In the genomic region with DNA sequence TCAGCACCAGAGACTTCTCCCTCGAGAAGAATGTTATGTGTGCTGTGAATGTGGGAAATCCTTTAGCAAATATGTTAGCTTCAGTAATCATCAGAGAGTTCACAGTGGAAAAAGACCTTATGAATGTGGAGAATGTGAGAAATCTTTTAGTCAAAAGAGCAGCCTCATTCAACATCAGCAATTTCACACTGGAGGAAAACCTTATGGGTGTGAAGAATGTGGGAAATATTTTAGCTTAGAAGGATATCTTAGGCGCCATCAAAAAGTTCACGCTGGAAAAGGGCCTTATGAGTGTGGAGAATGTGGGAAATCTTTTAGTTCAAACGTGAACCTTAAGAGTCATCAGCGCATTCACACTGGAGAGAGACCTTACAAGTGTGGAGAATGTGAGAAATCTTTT, we compare ENCODE assay signal across 22 cellular contexts. TPM values are rescaled to one million over a fixed set of nuclear protein-coding genes. Genes with fewer than 3 reads are reported as not detected.
DNase-seq lines count a peak whose midpoint lies in the region; ATAC-seq, FAIRE-seq and TF ChIP-seq lines count a peak whose summit lies in the region.
"Had no signal": no experiment of that assay in that cellular context is flagged by ENCODE, and none has a peak within 500 bp of the region (broad histone marks: within the 10 kb centered on the region; RNA-seq: fewer than 3 reads in every experiment).

No MANE protein-coding gene starts in this region.

- H3K27ac ChIP-seq in cardiac muscle cell (peak overlapping the region; percentile 81), heart left ventricle (no peak overlapping the region), astrocyte (ENCODE audit: low read depth, low read length) (no peak overlapping the region), mesodermal cell (ENCODE audit: low read depth, low read length, severe bottlenecking) (peak overlapping the region; percentile 46), Peyer's patch (no peak overlapping the region)
- H3K27ac ChIP-seq: A549, BLaER1, RWPE1 had no signal

- no peak for DNase-seq in cardiac muscle cell (ENCODE audit: low read depth in 1 of 2, low spot score in 1 of 2)
- DNase-seq in heart left ventricle, result no peak
- DNase-seq in astrocyte (ENCODE audit: low read depth), result no peak
- no peak for DNase-seq in Peyer's patch
- no peak for DNase-seq in type B pancreatic cell (ENCODE audit: extremely low spot score, unreplicated experiment)
- no peak for DNase-seq in COLO829 (ENCODE audit: low spot score)
- DNase-seq: CD4-positive, alpha-beta memory T cell; DMS53; KG1; NCI-H1417; NCI-H187; NCI-H2227 treated with DMSO at 0.1 percent for 48 hours; NCI-H510A treated with DMSO at 0.1 percent for 48 hours; NCI-H774; OCI-M1 had no signal

- TF ChIP-seq POLR2A in heart left ventricle (IDR thresholded peaks at IDR 0.05) (no peak), Peyer's patch (IDR thresholded peaks at IDR 0.05) (no peak)

- H3K36me3 Mint-ChIP-seq in astrocyte (ENCODE audit: low read depth, unreplicated experiment) (peaks cover 31% of the 10 kb centered on the region), type B pancreatic cell (peaks cover 30% of the 10 kb centered on the region)

- intact Hi-C loops in heart left ventricle (cut with DNase I), result no loop called here

- H2AFZ ChIP-seq in astrocyte (ENCODE audit: low read depth, low read length), result no peak overlapping the region

- no peaks in the 10 kb centered on the region for H3K9me3 Mint-ChIP-seq in astrocyte (ENCODE audit: unreplicated experiment)
- no peaks in the 10 kb centered on the region for H3K9me3 Mint-ChIP-seq in type B pancreatic cell

- H3K36me3 ChIP-seq in cardiac muscle cell (peaks cover 15% of the 10 kb centered on the region), heart left ventricle (peaks cover 0 to 74% (median 42%) of the 10 kb centered on the region in 9 donors), astrocyte (ENCODE audit: insufficient read depth, low read length) (peaks cover 25% of the 10 kb centered on the region), mesodermal cell (ENCODE audit: control insufficient read depth, insufficient read depth, low read length) (peaks cover 81% of the 10 kb centered on the region), Peyer's patch (peaks cover 0 to 27% (median 0%) of the 10 kb centered on the region in 3 donors)

- H3K27ac Mint-ChIP-seq in astrocyte (ENCODE audit: unreplicated experiment) (peak overlapping the region; percentile 96), type B pancreatic cell (no peak overlapping the region)

- FAIRE-seq in astrocyte (lab: Jason Lieb, UNC), result no peak
- FAIRE-seq: A549, GM12891, GM18507, H54 had no signal

- TF ChIP-seq CTCF in cardiac muscle cell (IDR thresholded peaks at IDR 0.05; ENCODE audit: low read depth, low read length) (no peak), heart left ventricle (IDR thresholded peaks at IDR 0.05) (no peak), astrocyte (IDR thresholded peaks at IDR 0.05; ENCODE audit: insufficient read depth, low read depth, low read length) (no peak), Peyer's patch (IDR thresholded peaks at IDR 0.05) (no peak), type B pancreatic cell (conservative IDR thresholded peaks at IDR 0.05) (no peak)

- no peaks in the 10 kb centered on the region for H3K27me3 ChIP-seq in cardiac muscle cell
- H3K27me3 ChIP-seq in heart left ventricle, result no peaks in the 10 kb centered on the region
- no peaks in the 10 kb centered on the region for H3K27me3 ChIP-seq in astrocyte (ENCODE audit: insufficient read depth, low read length)
- no peaks in the 10 kb centered on the region for H3K27me3 ChIP-seq in Peyer's patch
- H3K27me3 ChIP-seq: BLaER1 had no signal

- peaks cover 60% of the 10 kb centered on the region for H4K20me1 ChIP-seq in astrocyte (ENCODE audit: insufficient read depth, low read length)

- H3K4me2 ChIP-seq in astrocyte (ENCODE audit: low read length), result no peak overlapping the region
- H3K4me2 ChIP-seq: A549, BLaER1 had no signal

- no peak for ATAC-seq in heart left ventricle
- ATAC-seq: A549 had no signal

- H3K9ac ChIP-seq in astrocyte (ENCODE audit: low read length), result no peak overlapping the region
- H3K9ac ChIP-seq: BLaER1 had no signal

- H3K4me3 ChIP-seq in cardiac muscle cell (no peak overlapping the region), heart left ventricle (no peak overlapping the region), astrocyte (ENCODE audit: insufficient read depth, low read depth, low read length) (no peak overlapping the region), mesodermal cell (ENCODE audit: extremely low read depth, insufficient read depth, low read length, poor library complexity, severe bottlenecking) (no peak overlapping the region), Peyer's patch (no peak overlapping the region)
- H3K4me3 ChIP-seq: A549, BLaER1 had no signal

- H3K4me3 Mint-ChIP-seq in astrocyte (ENCODE audit: unreplicated experiment) (peak overlapping the region; percentile 34), type B pancreatic cell (no peak overlapping the region)
- H3K4me3 Mint-ChIP-seq: CD4-positive, alpha-beta memory T cell had no signal

- peaks cover 91% of the 10 kb centered on the region for H3K79me2 ChIP-seq in astrocyte (ENCODE audit: insufficient read depth, low read length)

- H3K4me1 ChIP-seq in cardiac muscle cell (ENCODE audit: low read depth) (no peaks in the 10 kb centered on the region), heart left ventricle (peaks cover 0 to 6% (median 0%) of the 10 kb centered on the region in 12 donors), astrocyte (ENCODE audit: insufficient read depth, low read length) (no peaks in the 10 kb centered on the region), mesodermal cell (ENCODE audit: control insufficient read depth, insufficient read depth, low read length, poor library complexity, severe bottlenecking) (no peaks in the 10 kb centered on the region), Peyer's patch (no peaks in the 10 kb centered on the region)
- H3K4me1 ChIP-seq: A549 had no signal

- H3K4me1 Mint-ChIP-seq in astrocyte (ENCODE audit: low read depth, unreplicated experiment) (peaks cover 24% of the 10 kb centered on the region), type B pancreatic cell (ENCODE audit: unreplicated experiment) (no peaks in the 10 kb centered on the region)

- H3K9me3 ChIP-seq in cardiac muscle cell (ENCODE audit: low read depth) (no peaks in the 10 kb centered on the region), heart left ventricle (no peaks in the 10 kb centered on the region), astrocyte (ENCODE audit: insufficient read depth, low read depth, low read length) (no peaks in the 10 kb centered on the region), mesodermal cell (ENCODE audit: control insufficient read depth, low read length) (no peaks in the 10 kb centered on the region), Peyer's patch (no peaks in the 10 kb centered on the region)
- H3K9me3 ChIP-seq: BLaER1 had no signal

- H3K27me3 Mint-ChIP-seq in astrocyte (ENCODE audit: low read depth, unreplicated experiment) (no peaks in the 10 kb centered on the region), type B pancreatic cell (no peaks in the 10 kb centered on the region)
- H3K27me3 Mint-ChIP-seq: CD4-positive, alpha-beta memory T cell had no signal

- 61 to 71% (median 67%) methylated on average over 5 of the region's 5 CpGs for WGBS in heart left ventricle, 4 donors
- 79 to 90% methylated on average over 4 of the region's 5 CpGs for WGBS in mesodermal cell (ENCODE audit: insufficient coverage in 2 of 2), 2 experiments

RNA-seq across cellular contexts. Expression of a gene that starts 8.3 kb away (rescaled TPM):
- total RNA-seq in cardiac muscle cell, result 14.0 and 17.2 TPM in 2 replicates
- 12.6 and 22.6 TPM in 2 replicates for polyA plus RNA-seq in cardiac muscle cell
- 10 to 100 TPM in 7 of 9 donors, 1 to 10 TPM in 2; 9.4 to 25.4 (median 15.0) TPM for total RNA-seq in heart left ventricle
- polyA plus RNA-seq in heart left ventricle, result 10 to 100 TPM in 1 of 2 donors, 1 to 10 TPM in 1; 8.9 to 23.3 TPM
- total RNA-seq in astrocyte, result 36.7 and 37.4 TPM in 2 replicates
- 23.0 TPM for polyA plus RNA-seq in mesodermal cell (2013, experiment 1 of 2)
- polyA plus RNA-seq in mesodermal cell (2013, experiment 2 of 2), result 20.2 TPM
- 10 to 100 TPM; 35.7 to 74.7 (median 62.8) TPM for total RNA-seq in Peyer's patch
- total RNA-seq in type B pancreatic cell (ENCODE audit: low replicate concordance), result 48.2 and 61.3 TPM in 2 replicates

RNA-seq across cellular contexts. Expression of a gene that starts 11.3 kb away (rescaled TPM):
- total RNA-seq in cardiac muscle cell, result 8.5 and 12.9 TPM in 2 replicates
- polyA plus RNA-seq in cardiac muscle cell, result 2.8 and 3.1 TPM in 2 replicates
- total RNA-seq in heart left ventricle, result 1 to 10 TPM; 4.6 to 9.2 (median 6.5) TPM
- 1 to 10 TPM; 2.9 to 5.9 TPM for polyA plus RNA-seq in heart left ventricle
- total RNA-seq in astrocyte, result 15.2 and 17.9 TPM in 2 replicates
- polyA plus RNA-seq in mesodermal cell (2013, experiment 1 of 2), result 5.3 TPM
- 5.7 TPM for polyA plus RNA-seq in mesodermal cell (2013, experiment 2 of 2)
- total RNA-seq in Peyer's patch, result 10 to 100 TPM; 19.3 to 32.4 (median 25.0) TPM
- 20.9 and 25.5 TPM in 2 replicates for total RNA-seq in type B pancreatic cell (ENCODE audit: low replicate concordance)

RNA-seq across cellular contexts. Expression of a gene that starts 26.7 kb away (rescaled TPM):
- total RNA-seq in cardiac muscle cell (3.8 and 6.6 TPM in 2 replicates), heart left ventricle (1 to 10 TPM; 2.6 to 5.2 (median 3.9) TPM), astrocyte (7.2 and 9.6 TPM in 2 replicates), Peyer's patch (10 to 100 TPM in 3 of 4 donors, 1 to 10 TPM in 1; 7.4 to 49.2 (median 37.4) TPM), type B pancreatic cell (ENCODE audit: low replicate concordance) (19.0 and 30.4 TPM in 2 replicates)
- polyA plus RNA-seq in cardiac muscle cell (10.5 and 13.4 TPM in 2 replicates), heart left ventricle (1 to 10 TPM; 1.7 to 3.4 TPM)
- polyA plus RNA-seq in mesodermal cell (2013, experiment 1 of 2), result 3.3 TPM
- 4.7 TPM for polyA plus RNA-seq in mesodermal cell (2013, experiment 2 of 2)

RNA-seq across cellular contexts. Expression of a gene that starts 47.5 kb away (rescaled TPM):
- total RNA-seq in cardiac muscle cell, result 13.6 and 14.8 TPM in 2 replicates
- polyA plus RNA-seq in cardiac muscle cell, result 32.4 and 45.7 TPM in 2 replicates
- 10 to 100 TPM in 6 of 9 donors, 1 to 10 TPM in 3; 8.7 to 16.4 (median 10.5) TPM for total RNA-seq in heart left ventricle
- 10 to 100 TPM; 10.3 to 20.9 TPM for polyA plus RNA-seq in heart left ventricle
- total RNA-seq in astrocyte, result 31.6 and 34.7 TPM in 2 replicates
- polyA plus RNA-seq in mesodermal cell (2013, experiment 1 of 2), result 15.6 TPM
- polyA plus RNA-seq in mesodermal cell (2013, experiment 2 of 2), result 10.9 TPM
- 10 to 100 TPM; 15.9 to 49.5 (median 30.8) TPM for total RNA-seq in Peyer's patch
- total RNA-seq in type B pancreatic cell (ENCODE audit: low replicate concordance), result 28.2 and 38.3 TPM in 2 replicates

Comparison
In these comparisons a context has a peak if more than half of its experiments do, and no peak if none do; other contexts are left out.
1. H3K27ac ChIP-seq: peak in cardiac muscle cell (single experiment) and mesodermal cell (single experiment); none in heart left ventricle (0 of 12), astrocyte (single experiment) and Peyer's patch (0 of 4).